13 cellular contexts compared by ENCODE assay signal in genomic region chr6:225907-226306, GRCh38.
DNase-seq lines count a peak whose midpoint lies in the region; ATAC-seq and TF ChIP-seq lines count a peak whose summit lies in the region.
"Had no signal": no experiment of that assay in that cellular context is flagged by ENCODE, and none has a peak within 500 bp of the region (broad histone marks: within the 10 kb centered on the region; RNA-seq: fewer than 3 reads in every experiment).

No MANE protein-coding gene starts in this region.

- no peaks in the 10 kb centered on the region for H3K4me1 ChIP-seq in BE2C

- peaks cover 65% of the 10 kb centered on the region for H3K4me1 Mint-ChIP-seq in activated naive CD4-positive, alpha-beta T cell treated with anti-CD3 and anti-CD28 coated beads, Interleukin-2, amount 10 ng/mL, durations not matched to agents 7 days and 5 days
- H3K4me1 Mint-ChIP-seq in activated naive CD8-positive, alpha-beta T cell treated with anti-CD3 and anti-CD28 coated beads, Interleukin-2, amount 50 U/mL, for 24 hours, result peaks cover 86% of the 10 kb centered on the region
- peaks cover 71% of the 10 kb centered on the region for H3K4me1 Mint-ChIP-seq in stimulated activated memory B cell treated with anti-CD40 and anti-IgM and Interleukin-4, amounts not matched to agents 10 μg/mL and 1 μg/mL and 100 μg/mL, for 72 hours

- H3K27me3 ChIP-seq in BE2C, result peaks cover 36% of the 10 kb centered on the region
- H3K27me3 ChIP-seq: Peyer's patch had no signal

- no peak for ATAC-seq in activated naive CD8-positive, alpha-beta T cell treated with anti-CD3 and anti-CD28 coated beads, Interleukin-2, amount 50 U/mL, for 24 hours
- no peak for ATAC-seq in stimulated activated memory B cell treated with anti-CD40 and anti-IgM and Interleukin-4, amounts not matched to agents 10 μg/mL and 1 μg/mL and 100 μg/mL, for 72 hours

- DNase-seq in activated naive CD4-positive, alpha-beta T cell treated with anti-CD3 and anti-CD28 coated beads, Interleukin-2, amount 10 ng/mL, durations not matched to agents 7 days and 5 days, result no peak
- no peak for DNase-seq in activated naive CD4-positive, alpha-beta T cell (lab: John Stamatoyannopoulos, UW)
- DNase-seq in NB4 (ENCODE audit: low read depth) (peak; percentile 36), MV-4-11 (lab: John Stamatoyannopoulos, UW) (no peak), BE2C (no peak), COR-L47 (lab: John Stamatoyannopoulos, UW) (no peak)
- no peak for DNase-seq in activated naive CD8-positive, alpha-beta T cell treated with anti-CD3 and anti-CD28 coated beads, Interleukin-2, amount 50 U/mL, for 24 hours
- DNase-seq: anterior cingulate cortex, head of caudate nucleus, IMR-90, NCI-H748 treated with DMSO at 0.1 percent for 48 hours had no signal

- H3K9me3 Mint-ChIP-seq in activated naive CD4-positive, alpha-beta T cell treated with anti-CD3 and anti-CD28 coated beads, Interleukin-2, amount 10 ng/mL, durations not matched to agents 7 days and 5 days, result peaks cover 5% of the 10 kb centered on the region
- no peaks in the 10 kb centered on the region for H3K9me3 Mint-ChIP-seq in activated naive CD8-positive, alpha-beta T cell treated with anti-CD3 and anti-CD28 coated beads, Interleukin-2, amount 50 U/mL, for 24 hours
- no peaks in the 10 kb centered on the region for H3K9me3 Mint-ChIP-seq in stimulated activated memory B cell treated with anti-CD40 and anti-IgM and Interleukin-4, amounts not matched to agents 10 μg/mL and 1 μg/mL and 100 μg/mL, for 72 hours

- peak overlapping the region; percentile 99 for H3K27ac Mint-ChIP-seq in activated naive CD4-positive, alpha-beta T cell treated with anti-CD3 and anti-CD28 coated beads, Interleukin-2, amount 10 ng/mL, durations not matched to agents 7 days and 5 days
- H3K27ac Mint-ChIP-seq in activated naive CD8-positive, alpha-beta T cell treated with anti-CD3 and anti-CD28 coated beads, Interleukin-2, amount 50 U/mL, for 24 hours, result peak overlapping the region; percentile 99
- H3K27ac Mint-ChIP-seq in stimulated activated memory B cell treated with anti-CD40 and anti-IgM and Interleukin-4, amounts not matched to agents 10 μg/mL and 1 μg/mL and 100 μg/mL, for 72 hours, result peak overlapping the region; percentile 84

- peaks cover 3% of the 10 kb centered on the region for H3K27me3 Mint-ChIP-seq in activated naive CD4-positive, alpha-beta T cell treated with anti-CD3 and anti-CD28 coated beads, Interleukin-2, amount 10 ng/mL, durations not matched to agents 7 days and 5 days
- peaks cover 1% of the 10 kb centered on the region for H3K27me3 Mint-ChIP-seq in activated naive CD8-positive, alpha-beta T cell treated with anti-CD3 and anti-CD28 coated beads, Interleukin-2, amount 50 U/mL, for 24 hours
- no peaks in the 10 kb centered on the region for H3K27me3 Mint-ChIP-seq in stimulated activated memory B cell treated with anti-CD40 and anti-IgM and Interleukin-4, amounts not matched to agents 10 μg/mL and 1 μg/mL and 100 μg/mL, for 72 hours

- TF ChIP-seq CTCF in NB4 (IDR thresholded peaks at IDR 0.05; ENCODE audit: low read depth, low read length) (no peak), BE2C (IDR thresholded peaks at IDR 0.05; ENCODE audit: low read depth, low read length) (no peak)

- CTCF ChIA-PET in activated naive CD4-positive, alpha-beta T cell treated with anti-CD3 and anti-CD28 coated beads, Interleukin-2, amount 10 ng/mL, durations not matched to agents 7 days and 5 days (lab: Charles Lee), result interaction anchor here (0.8 to 8.5 kb wide), 7 partner anchors 9 to 496 kb away, joined by 3 to 77 read pairs (median 6); no protein-coding TSS in a partner anchor

- peaks cover 10% of the 10 kb centered on the region for H3K36me3 Mint-ChIP-seq in activated naive CD4-positive, alpha-beta T cell treated with anti-CD3 and anti-CD28 coated beads, Interleukin-2, amount 10 ng/mL, durations not matched to agents 7 days and 5 days
- no peaks in the 10 kb centered on the region for H3K36me3 Mint-ChIP-seq in activated naive CD8-positive, alpha-beta T cell treated with anti-CD3 and anti-CD28 coated beads, Interleukin-2, amount 50 U/mL, for 24 hours (ENCODE audit: low read depth)
- no peaks in the 10 kb centered on the region for H3K36me3 Mint-ChIP-seq in stimulated activated memory B cell treated with anti-CD40 and anti-IgM and Interleukin-4, amounts not matched to agents 10 μg/mL and 1 μg/mL and 100 μg/mL, for 72 hours

- no peaks in the 10 kb centered on the region for H3K9me3 ChIP-seq in BE2C
- H3K9me3 ChIP-seq: Peyer's patch had no signal

- H3K4me3 ChIP-seq in NB4 (ENCODE audit: low read depth, low read length), result no peak overlapping the region
- H3K4me3 ChIP-seq in BE2C (ENCODE audit: low read depth, low read length), result no peak overlapping the region

- no peaks in the 10 kb centered on the region for H3K36me3 ChIP-seq in BE2C
- H3K36me3 ChIP-seq: Peyer's patch had no signal

- peak overlapping the region; percentile 61 for H3K4me3 Mint-ChIP-seq in activated naive CD4-positive, alpha-beta T cell treated with anti-CD3 and anti-CD28 coated beads, Interleukin-2, amount 10 ng/mL, durations not matched to agents 7 days and 5 days
- peak overlapping the region; percentile 63 for H3K4me3 Mint-ChIP-seq in activated naive CD8-positive, alpha-beta T cell treated with anti-CD3 and anti-CD28 coated beads, Interleukin-2, amount 50 U/mL, for 24 hours
- H3K4me3 Mint-ChIP-seq in stimulated activated memory B cell treated with anti-CD40 and anti-IgM and Interleukin-4, amounts not matched to agents 10 μg/mL and 1 μg/mL and 100 μg/mL, for 72 hours, result no peak overlapping the region

- no peak for TF ChIP-seq POLR2A in NB4 (IDR thresholded peaks at IDR 0.05; ENCODE audit: extremely low read depth, insufficient read length)
